ENCODE assay signal across 1 cellular context in the genomic region with DNA sequence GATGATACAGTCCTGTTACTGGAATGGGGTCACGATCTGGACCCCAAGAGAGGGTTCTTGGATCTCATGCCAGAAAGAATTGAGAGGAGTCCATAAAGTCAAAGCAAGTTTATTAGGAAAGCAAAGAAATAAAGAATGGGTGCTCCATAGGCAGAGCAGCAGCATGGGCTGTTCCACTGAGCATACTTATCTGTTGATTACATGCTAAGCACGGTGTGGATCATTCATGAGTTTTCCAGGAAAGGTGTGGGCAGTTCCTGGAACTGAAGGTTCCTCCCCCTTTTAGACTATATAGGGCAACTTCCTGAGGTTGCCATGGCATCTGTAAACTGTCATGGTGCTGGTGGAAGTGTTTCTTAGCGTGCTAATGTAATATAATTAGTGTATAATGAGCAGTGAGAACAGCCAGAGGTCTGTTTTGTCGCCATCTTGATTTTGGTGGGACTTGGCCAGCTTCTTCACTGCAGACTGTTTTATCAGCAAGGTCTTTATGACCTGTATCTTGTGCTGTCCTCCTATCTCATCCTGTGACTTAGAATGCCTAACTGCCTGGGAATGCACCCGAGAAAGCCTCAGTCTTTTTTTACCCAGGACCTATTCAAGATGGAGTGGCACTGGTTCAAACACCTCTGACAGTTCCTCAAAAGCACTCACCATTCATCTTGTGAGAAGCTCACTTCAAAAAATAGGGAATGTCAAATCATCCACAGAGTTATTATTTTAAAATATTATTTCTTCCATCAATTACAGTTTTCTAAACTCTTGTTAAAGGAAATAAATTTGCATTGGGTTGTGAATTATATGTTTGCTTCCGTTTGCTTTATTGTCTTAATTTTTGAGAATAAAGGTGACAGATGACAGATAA.
TF ChIP-seq lines count a peak whose summit lies in the region.

No MANE protein-coding gene starts in this region.

TF ChIP-seq in K562, 482 proteins besides CTCF, POLR2A, EP300 and RAD21 (continued from another document and continues in another):
- TF ChIP-seq, protein P1, sequence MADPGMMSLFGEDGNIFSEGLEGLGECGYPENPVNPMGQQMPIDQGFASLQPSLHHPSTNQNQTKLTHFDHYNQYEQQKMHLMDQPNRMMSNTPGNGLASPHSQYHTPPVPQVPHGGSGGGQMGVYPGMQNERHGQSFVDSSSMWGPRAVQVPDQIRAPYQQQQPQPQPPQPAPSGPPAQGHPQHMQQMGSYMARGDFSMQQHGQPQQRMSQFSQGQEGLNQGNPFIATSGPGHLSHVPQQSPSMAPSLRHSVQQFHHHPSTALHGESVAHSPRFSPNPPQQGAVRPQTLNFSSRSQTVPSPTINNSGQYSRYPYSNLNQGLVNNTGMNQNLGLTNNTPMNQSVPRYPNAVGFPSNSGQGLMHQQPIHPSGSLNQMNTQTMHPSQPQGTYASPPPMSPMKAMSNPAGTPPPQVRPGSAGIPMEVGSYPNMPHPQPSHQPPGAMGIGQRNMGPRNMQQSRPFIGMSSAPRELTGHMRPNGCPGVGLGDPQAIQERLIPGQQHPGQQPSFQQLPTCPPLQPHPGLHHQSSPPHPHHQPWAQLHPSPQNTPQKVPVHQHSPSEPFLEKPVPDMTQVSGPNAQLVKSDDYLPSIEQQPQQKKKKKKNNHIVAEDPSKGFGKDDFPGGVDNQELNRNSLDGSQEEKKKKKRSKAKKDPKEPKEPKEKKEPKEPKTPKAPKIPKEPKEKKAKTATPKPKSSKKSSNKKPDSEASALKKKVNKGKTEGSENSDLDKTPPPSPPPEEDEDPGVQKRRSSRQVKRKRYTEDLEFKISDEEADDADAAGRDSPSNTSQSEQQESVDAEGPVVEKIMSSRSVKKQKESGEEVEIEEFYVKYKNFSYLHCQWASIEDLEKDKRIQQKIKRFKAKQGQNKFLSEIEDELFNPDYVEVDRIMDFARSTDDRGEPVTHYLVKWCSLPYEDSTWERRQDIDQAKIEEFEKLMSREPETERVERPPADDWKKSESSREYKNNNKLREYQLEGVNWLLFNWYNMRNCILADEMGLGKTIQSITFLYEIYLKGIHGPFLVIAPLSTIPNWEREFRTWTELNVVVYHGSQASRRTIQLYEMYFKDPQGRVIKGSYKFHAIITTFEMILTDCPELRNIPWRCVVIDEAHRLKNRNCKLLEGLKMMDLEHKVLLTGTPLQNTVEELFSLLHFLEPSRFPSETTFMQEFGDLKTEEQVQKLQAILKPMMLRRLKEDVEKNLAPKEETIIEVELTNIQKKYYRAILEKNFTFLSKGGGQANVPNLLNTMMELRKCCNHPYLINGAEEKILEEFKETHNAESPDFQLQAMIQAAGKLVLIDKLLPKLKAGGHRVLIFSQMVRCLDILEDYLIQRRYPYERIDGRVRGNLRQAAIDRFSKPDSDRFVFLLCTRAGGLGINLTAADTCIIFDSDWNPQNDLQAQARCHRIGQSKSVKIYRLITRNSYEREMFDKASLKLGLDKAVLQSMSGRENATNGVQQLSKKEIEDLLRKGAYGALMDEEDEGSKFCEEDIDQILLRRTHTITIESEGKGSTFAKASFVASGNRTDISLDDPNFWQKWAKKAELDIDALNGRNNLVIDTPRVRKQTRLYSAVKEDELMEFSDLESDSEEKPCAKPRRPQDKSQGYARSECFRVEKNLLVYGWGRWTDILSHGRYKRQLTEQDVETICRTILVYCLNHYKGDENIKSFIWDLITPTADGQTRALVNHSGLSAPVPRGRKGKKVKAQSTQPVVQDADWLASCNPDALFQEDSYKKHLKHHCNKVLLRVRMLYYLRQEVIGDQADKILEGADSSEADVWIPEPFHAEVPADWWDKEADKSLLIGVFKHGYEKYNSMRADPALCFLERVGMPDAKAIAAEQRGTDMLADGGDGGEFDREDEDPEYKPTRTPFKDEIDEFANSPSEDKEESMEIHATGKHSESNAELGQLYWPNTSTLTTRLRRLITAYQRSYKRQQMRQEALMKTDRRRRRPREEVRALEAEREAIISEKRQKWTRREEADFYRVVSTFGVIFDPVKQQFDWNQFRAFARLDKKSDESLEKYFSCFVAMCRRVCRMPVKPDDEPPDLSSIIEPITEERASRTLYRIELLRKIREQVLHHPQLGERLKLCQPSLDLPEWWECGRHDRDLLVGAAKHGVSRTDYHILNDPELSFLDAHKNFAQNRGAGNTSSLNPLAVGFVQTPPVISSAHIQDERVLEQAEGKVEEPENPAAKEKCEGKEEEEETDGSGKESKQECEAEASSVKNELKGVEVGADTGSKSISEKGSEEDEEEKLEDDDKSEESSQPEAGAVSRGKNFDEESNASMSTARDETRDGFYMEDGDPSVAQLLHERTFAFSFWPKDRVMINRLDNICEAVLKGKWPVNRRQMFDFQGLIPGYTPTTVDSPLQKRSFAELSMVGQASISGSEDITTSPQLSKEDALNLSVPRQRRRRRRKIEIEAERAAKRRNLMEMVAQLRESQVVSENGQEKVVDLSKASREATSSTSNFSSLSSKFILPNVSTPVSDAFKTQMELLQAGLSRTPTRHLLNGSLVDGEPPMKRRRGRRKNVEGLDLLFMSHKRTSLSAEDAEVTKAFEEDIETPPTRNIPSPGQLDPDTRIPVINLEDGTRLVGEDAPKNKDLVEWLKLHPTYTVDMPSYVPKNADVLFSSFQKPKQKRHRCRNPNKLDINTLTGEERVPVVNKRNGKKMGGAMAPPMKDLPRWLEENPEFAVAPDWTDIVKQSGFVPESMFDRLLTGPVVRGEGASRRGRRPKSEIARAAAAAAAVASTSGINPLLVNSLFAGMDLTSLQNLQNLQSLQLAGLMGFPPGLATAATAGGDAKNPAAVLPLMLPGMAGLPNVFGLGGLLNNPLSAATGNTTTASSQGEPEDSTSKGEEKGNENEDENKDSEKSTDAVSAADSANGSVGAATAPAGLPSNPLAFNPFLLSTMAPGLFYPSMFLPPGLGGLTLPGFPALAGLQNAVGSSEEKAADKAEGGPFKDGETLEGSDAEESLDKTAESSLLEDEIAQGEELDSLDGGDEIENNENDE (IDR thresholded peaks at IDR 0.05; ENCODE audit: low read depth, low read length) = no peak
- TF ChIP-seq, protein P2, sequence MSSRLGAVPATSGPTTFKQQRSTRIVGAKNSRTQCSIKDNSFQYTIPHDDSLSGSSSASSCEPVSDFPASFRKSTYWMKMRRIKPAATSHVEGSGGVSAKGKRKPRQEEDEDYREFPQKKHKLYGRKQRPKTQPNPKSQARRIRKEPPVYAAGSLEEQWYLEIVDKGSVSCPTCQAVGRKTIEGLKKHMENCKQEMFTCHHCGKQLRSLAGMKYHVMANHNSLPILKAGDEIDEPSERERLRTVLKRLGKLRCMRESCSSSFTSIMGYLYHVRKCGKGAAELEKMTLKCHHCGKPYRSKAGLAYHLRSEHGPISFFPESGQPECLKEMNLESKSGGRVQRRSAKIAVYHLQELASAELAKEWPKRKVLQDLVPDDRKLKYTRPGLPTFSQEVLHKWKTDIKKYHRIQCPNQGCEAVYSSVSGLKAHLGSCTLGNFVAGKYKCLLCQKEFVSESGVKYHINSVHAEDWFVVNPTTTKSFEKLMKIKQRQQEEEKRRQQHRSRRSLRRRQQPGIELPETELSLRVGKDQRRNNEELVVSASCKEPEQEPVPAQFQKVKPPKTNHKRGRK (tag; IDR thresholded peaks at IDR 0.05) = no peak
- TF ChIP-seq GABPA (tag; conservative IDR thresholded peaks at IDR 0.05; ENCODE audit: low read depth) = peak; percentile 73
- peak; percentile 85; the same call in 1 of the 2 replicates for TF ChIP-seq ESRRB (CRISPR knock-in tag; IDR thresholded peaks at IDR 0.05; ENCODE audit: borderline replicate concordance)
- TF ChIP-seq, protein P3, sequence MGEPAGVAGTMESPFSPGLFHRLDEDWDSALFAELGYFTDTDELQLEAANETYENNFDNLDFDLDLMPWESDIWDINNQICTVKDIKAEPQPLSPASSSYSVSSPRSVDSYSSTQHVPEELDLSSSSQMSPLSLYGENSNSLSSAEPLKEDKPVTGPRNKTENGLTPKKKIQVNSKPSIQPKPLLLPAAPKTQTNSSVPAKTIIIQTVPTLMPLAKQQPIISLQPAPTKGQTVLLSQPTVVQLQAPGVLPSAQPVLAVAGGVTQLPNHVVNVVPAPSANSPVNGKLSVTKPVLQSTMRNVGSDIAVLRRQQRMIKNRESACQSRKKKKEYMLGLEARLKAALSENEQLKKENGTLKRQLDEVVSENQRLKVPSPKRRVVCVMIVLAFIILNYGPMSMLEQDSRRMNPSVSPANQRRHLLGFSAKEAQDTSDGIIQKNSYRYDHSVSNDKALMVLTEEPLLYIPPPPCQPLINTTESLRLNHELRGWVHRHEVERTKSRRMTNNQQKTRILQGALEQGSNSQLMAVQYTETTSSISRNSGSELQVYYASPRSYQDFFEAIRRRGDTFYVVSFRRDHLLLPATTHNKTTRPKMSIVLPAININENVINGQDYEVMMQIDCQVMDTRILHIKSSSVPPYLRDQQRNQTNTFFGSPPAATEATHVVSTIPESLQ (CRISPR knock-in tag; IDR thresholded peaks at IDR 0.05) = no peak
- TF ChIP-seq ARNT (IDR thresholded peaks at IDR 0.05) = peak; percentile 54 to 76; a peak in 3 of 4 replicates
- peak; percentile 100 for TF ChIP-seq ZNF175 (CRISPR knock-in tag; IDR thresholded peaks at IDR 0.05; ENCODE audit: low read depth)
- peak; percentile 60 for TF ChIP-seq EP400 (IDR thresholded peaks at IDR 0.05)
- TF ChIP-seq, protein P4, sequence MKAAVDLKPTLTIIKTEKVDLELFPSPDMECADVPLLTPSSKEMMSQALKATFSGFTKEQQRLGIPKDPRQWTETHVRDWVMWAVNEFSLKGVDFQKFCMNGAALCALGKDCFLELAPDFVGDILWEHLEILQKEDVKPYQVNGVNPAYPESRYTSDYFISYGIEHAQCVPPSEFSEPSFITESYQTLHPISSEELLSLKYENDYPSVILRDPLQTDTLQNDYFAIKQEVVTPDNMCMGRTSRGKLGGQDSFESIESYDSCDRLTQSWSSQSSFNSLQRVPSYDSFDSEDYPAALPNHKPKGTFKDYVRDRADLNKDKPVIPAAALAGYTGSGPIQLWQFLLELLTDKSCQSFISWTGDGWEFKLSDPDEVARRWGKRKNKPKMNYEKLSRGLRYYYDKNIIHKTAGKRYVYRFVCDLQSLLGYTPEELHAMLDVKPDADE (conservative IDR thresholded peaks at IDR 0.05; ENCODE audit: control insufficient read depth, low read depth, low read length) = no peak
- no peak for TF ChIP-seq NCOA4 (IDR thresholded peaks at IDR 0.05; ENCODE audit: partially characterized antibody)
- TF ChIP-seq GABPB1 (CRISPR knock-in tag; IDR thresholded peaks at IDR 0.05) = no peak
- TF ChIP-seq TEAD4 (IDR thresholded peaks at IDR 0.05; ENCODE audit: low read length) = peak; percentile 85
- no peak for TF ChIP-seq TEAD4 (CRISPR knock-in tag; IDR thresholded peaks at IDR 0.05; ENCODE audit: borderline replicate concordance)
- TF ChIP-seq, protein P5, sequence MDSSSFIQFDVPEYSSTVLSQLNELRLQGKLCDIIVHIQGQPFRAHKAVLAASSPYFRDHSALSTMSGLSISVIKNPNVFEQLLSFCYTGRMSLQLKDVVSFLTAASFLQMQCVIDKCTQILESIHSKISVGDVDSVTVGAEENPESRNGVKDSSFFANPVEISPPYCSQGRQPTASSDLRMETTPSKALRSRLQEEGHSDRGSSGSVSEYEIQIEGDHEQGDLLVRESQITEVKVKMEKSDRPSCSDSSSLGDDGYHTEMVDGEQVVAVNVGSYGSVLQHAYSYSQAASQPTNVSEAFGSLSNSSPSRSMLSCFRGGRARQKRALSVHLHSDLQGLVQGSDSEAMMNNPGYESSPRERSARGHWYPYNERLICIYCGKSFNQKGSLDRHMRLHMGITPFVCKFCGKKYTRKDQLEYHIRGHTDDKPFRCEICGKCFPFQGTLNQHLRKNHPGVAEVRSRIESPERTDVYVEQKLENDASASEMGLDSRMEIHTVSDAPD (CRISPR knock-in tag; IDR thresholded peaks at IDR 0.05) = peak; percentile 97
- no peak for TF ChIP-seq ZNF24 (IDR thresholded peaks at IDR 0.05)
- no peak for TF ChIP-seq ZBTB8A (IDR thresholded peaks at IDR 0.05; ENCODE audit: partially characterized antibody)
- no peak for TF ChIP-seq RUNX1 (IDR thresholded peaks at IDR 0.05; ENCODE audit: low read depth)
- TF ChIP-seq SIN3A (IDR thresholded peaks at IDR 0.05; ENCODE audit: borderline replicate concordance in 2 of 2, control insufficient read depth in 1 of 2, low read depth in 2 of 2, low read length in 2 of 2) = peak in 1 of 2 experiments; percentile 15; a peak in 1 of 4 replicates
- no peak for TF ChIP-seq PRMT5 (CRISPR knock-in tag; IDR thresholded peaks at IDR 0.05)
- TF ChIP-seq SMAD3 (CRISPR knock-in tag; conservative IDR thresholded peaks at IDR 0.05) = peak; percentile 99
- TF ChIP-seq ARID1B (IDR thresholded peaks at IDR 0.05) = peak; percentile 94
- TF ChIP-seq CREM (IDR thresholded peaks at IDR 0.05; ENCODE audit: low read depth) = peak; percentile 80
- peak; percentile 97 for TF ChIP-seq ZNF444 (CRISPR knock-in tag; IDR thresholded peaks at IDR 0.05)
- TF ChIP-seq, protein P6, sequence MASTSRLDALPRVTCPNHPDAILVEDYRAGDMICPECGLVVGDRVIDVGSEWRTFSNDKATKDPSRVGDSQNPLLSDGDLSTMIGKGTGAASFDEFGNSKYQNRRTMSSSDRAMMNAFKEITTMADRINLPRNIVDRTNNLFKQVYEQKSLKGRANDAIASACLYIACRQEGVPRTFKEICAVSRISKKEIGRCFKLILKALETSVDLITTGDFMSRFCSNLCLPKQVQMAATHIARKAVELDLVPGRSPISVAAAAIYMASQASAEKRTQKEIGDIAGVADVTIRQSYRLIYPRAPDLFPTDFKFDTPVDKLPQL (IDR thresholded peaks at IDR 0.05; ENCODE audit: extremely low read depth, insufficient read length) = no peak
- no peak for TF ChIP-seq PHF20 (IDR thresholded peaks at IDR 0.05; ENCODE audit: partially characterized antibody)
- TF ChIP-seq, protein P7, sequence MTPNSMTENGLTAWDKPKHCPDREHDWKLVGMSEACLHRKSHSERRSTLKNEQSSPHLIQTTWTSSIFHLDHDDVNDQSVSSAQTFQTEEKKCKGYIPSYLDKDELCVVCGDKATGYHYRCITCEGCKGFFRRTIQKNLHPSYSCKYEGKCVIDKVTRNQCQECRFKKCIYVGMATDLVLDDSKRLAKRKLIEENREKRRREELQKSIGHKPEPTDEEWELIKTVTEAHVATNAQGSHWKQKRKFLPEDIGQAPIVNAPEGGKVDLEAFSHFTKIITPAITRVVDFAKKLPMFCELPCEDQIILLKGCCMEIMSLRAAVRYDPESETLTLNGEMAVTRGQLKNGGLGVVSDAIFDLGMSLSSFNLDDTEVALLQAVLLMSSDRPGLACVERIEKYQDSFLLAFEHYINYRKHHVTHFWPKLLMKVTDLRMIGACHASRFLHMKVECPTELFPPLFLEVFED (CRISPR knock-in tag; conservative IDR thresholded peaks at IDR 0.05) = peak; percentile 98
- no peak for TF ChIP-seq ZNF121 (CRISPR knock-in tag; conservative IDR thresholded peaks at IDR 0.05)
- peak; percentile 85 for TF ChIP-seq ZNF707 (CRISPR knock-in tag; conservative IDR thresholded peaks at IDR 0.05)
